In genomic region chr9:17116400-17116837, GRCh38 we compare ENCODE assay signal across 8 cellular contexts. TPM values are rescaled to one million over a fixed set of nuclear protein-coding genes. Genes with fewer than 3 reads are reported as not detected.
DNase-seq lines count a peak whose midpoint lies in the region; ATAC-seq and TF ChIP-seq lines count a peak whose summit lies in the region.

No MANE protein-coding gene starts in this region.

- no peaks in the 10 kb centered on the region for H3K4me1 Mint-ChIP-seq in Calu3 (ENCODE audit: low read depth, unreplicated experiment)

- H3K4me3 Mint-ChIP-seq in Calu3 (ENCODE audit: low read depth, unreplicated experiment): no peak overlapping the region

- H3K27me3 Mint-ChIP-seq in Calu3 (ENCODE audit: unreplicated experiment): no peaks in the 10 kb centered on the region

- H3K4me3 ChIP-seq in fibroblast of pulmonary artery (replicated peaks; ENCODE audit: low read depth, low read length): no peak overlapping the region
- H3K4me3 ChIP-seq in skeletal muscle satellite cell (ENCODE audit: low read length): no peak overlapping the region

- in situ Hi-C loops in KBM-7 (cut with MboI; ENCODE audit: low pct_unique_long_range_greater_than_20kb, low sequenced_read_pairs): no loop called here

- TF ChIP-seq CTCF in Calu3 (IDR thresholded peaks at IDR 0.05; ENCODE audit: unreplicated experiment) (no peak), fibroblast of pulmonary artery (IDR thresholded peaks at IDR 0.05; ENCODE audit: low read length, missing control alignments) (peak; percentile 47)

- no TSS peak for BruUV-seq in Calu3 (replicated peaks; lab: Mats Ljungman, UMichigan)

- intact Hi-C loops in Calu3 (cut with micrococcal nuclease; ENCODE audit: unreplicated experiment): loop anchor here (1.0 to 10.0 kb wide), 5 partner anchors 101 to 347 kb away; no protein-coding TSS in a partner anchor

- no peak overlapping the region for H3K27ac Mint-ChIP-seq in Calu3 (ENCODE audit: unreplicated experiment)

- H3K4me1 ChIP-seq in skeletal muscle satellite cell (ENCODE audit: control insufficient read depth, insufficient read depth, low read length): peaks cover 4% of the 10 kb centered on the region

- ATAC-seq in GM21723 (IDR thresholded peaks at IDR 0.05; ENCODE audit: unreplicated experiment): no peak

- no peaks in the 10 kb centered on the region for H3K9me3 Mint-ChIP-seq in Calu3 (ENCODE audit: low read depth, unreplicated experiment)

- no peak overlapping the region for H3K9ac ChIP-seq in skeletal muscle satellite cell (ENCODE audit: low read depth, low read length)

- no peaks in the 10 kb centered on the region for H3K36me3 Mint-ChIP-seq in Calu3 (ENCODE audit: insufficient read depth, unreplicated experiment)

- H3K9me3 ChIP-seq in skeletal muscle satellite cell (replicated peaks; ENCODE audit: low read length): no peaks in the 10 kb centered on the region

- peak overlapping the region; percentile 11 for H3K4me2 ChIP-seq in skeletal muscle satellite cell (ENCODE audit: low read length)

- CTCF ChIA-PET in Calu3 (lab: Charles Lee): interaction anchor here (1.4 kb wide), 1 partner anchor 347 kb away, joined by 3 read pairs; no protein-coding TSS in a partner anchor

- H3K36me3 ChIP-seq in skeletal muscle satellite cell (ENCODE audit: insufficient read depth, low read length): no peaks in the 10 kb centered on the region

- H3K27me3 ChIP-seq in skeletal muscle satellite cell (ENCODE audit: control insufficient read depth, insufficient read depth, low read length): no peaks in the 10 kb centered on the region

- DNase-seq in Calu3 (peak; percentile 4), KBM-7 (peak; percentile 63), RPMI7951 (ENCODE audit: low read depth) (peak; percentile 55), fibroblast of pulmonary artery (ENCODE audit: low read depth) (peak; percentile 64), nucleus accumbens (lab: John Stamatoyannopoulos, UW) (no peak), cortex of kidney (lab: John Stamatoyannopoulos, UW) (no peak)

RNA-seq across cellular contexts. Expression of gene CNTLN, which starts 18.4 kb away (rescaled TPM):
- 5.7 and 6.7 TPM in 2 replicates for total RNA-seq in Calu3 (2022)
- 9.6 and 10.6 TPM in 2 replicates for total RNA-seq in RPMI7951 (2014; rRNA removed; shearing (Covaris generic))
- total RNA-seq in skeletal muscle satellite cell (2012; rRNA removed): 8.7 and 12.9 TPM in 2 replicates

Comparison
In these comparisons a context has a peak if more than half of its experiments do, and no peak if none do; other contexts are left out.
1. DNase-seq: peak in Calu3 (single experiment), KBM-7 (single experiment), RPMI7951 (single experiment) and fibroblast of pulmonary artery (single experiment); none in nucleus accumbens (0 of 56) and cortex of kidney (single experiment).